13 cellular contexts compared by ENCODE assay signal in the genomic region with DNA sequence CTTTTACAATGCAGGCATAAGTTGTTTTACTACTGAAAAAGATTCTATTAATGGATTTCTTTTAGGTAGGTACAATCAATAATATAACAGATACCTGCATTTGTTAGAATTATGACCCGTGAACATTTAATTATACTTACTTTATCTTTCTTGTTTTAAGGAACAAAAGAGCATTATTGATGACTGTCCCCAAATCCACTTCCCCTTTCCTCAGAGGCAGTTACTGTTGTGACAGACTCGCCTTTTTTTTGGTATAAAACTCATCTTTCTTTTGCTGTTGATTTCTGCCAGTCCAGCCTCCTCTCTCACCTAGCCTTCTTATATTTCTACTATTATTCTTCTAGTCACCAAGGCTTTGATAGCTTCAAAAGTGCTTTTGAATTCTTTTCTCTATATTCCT. TPM values are rescaled to one million over a fixed set of nuclear protein-coding genes. Genes with fewer than 3 reads are reported as not detected.
DNase-seq lines count a peak whose midpoint lies in the region; ATAC-seq lines count a peak whose summit lies in the region.
"Had no signal": no experiment of that assay in that cellular context is flagged by ENCODE, and none has a peak within 500 bp of the region (broad histone marks: within the 10 kb centered on the region; RNA-seq: fewer than 3 reads in every experiment).

No MANE protein-coding gene starts in this region.

- peaks cover 90% of the 10 kb centered on the region for H3K4me1 Mint-ChIP-seq in activated CD4-positive, alpha-beta T cell treated with anti-CD3 and anti-CD28 coated beads for 36 hours
- H3K4me1 Mint-ChIP-seq in IgD-negative memory B cell = peaks cover 67 to 86% (median 81%) of the 10 kb centered on the region in 3 donors
- peaks cover 94% of the 10 kb centered on the region in 3 donors for H3K4me1 Mint-ChIP-seq in T-cell
- H3K4me1 Mint-ChIP-seq in naive thymus-derived CD8-positive, alpha-beta T cell = peaks cover 43 to 96% (median 93%) of the 10 kb centered on the region in 4 donors

- no peaks in the 10 kb centered on the region for H3K27me3 Mint-ChIP-seq in activated CD4-positive, alpha-beta T cell treated with anti-CD3 and anti-CD28 coated beads for 36 hours
- H3K27me3 Mint-ChIP-seq in IgD-negative memory B cell (no peaks in the 10 kb centered on the region), T-cell (no peaks in the 10 kb centered on the region)
- no peaks in the 10 kb centered on the region for H3K27me3 Mint-ChIP-seq in naive thymus-derived CD8-positive, alpha-beta T cell

- peak overlapping the region; percentile 48 for H3K27ac Mint-ChIP-seq in activated CD4-positive, alpha-beta T cell treated with anti-CD3 and anti-CD28 coated beads for 36 hours
- H3K27ac Mint-ChIP-seq in IgD-negative memory B cell (peak overlapping the region; percentile 82 to 87 (median 84)), T-cell (peak overlapping the region; percentile 33 to 57)
- peak overlapping the region; percentile 38 to 94 (median 68) for H3K27ac Mint-ChIP-seq in naive thymus-derived CD8-positive, alpha-beta T cell

- POLR2A ChIA-PET in activated CD4-positive, alpha-beta T cell treated with anti-CD3 and anti-CD28 coated beads for 36 hours (lab: Charles Lee) = interaction anchor here (0.7 kb wide), 2 partner anchors 16 to 43 kb away, joined by 3 to 7 read pairs; no protein-coding TSS in a partner anchor
- POLR2A ChIA-PET in T-cell (lab: Charles Lee) = interaction anchor here in 1 of 2 donors (0.6 kb wide), 2 partner anchors 26 to 1251 kb away, joined by 3 read pairs; no protein-coding TSS in a partner anchor
- POLR2A ChIA-PET in naive thymus-derived CD8-positive, alpha-beta T cell (lab: Charles Lee) = interaction anchor here (1.1 kb wide), 1 partner anchor 8 kb away, joined by 4 read pairs; no protein-coding TSS in a partner anchor

- intact Hi-C loops in activated CD4-positive, alpha-beta T cell treated with anti-CD3 and anti-CD28 coated beads for 36 hours (cut with DNase I, micrococcal nuclease) = loop anchor here in 1 of 2 experiments (5.0 kb wide), 1 partner anchor 65 kb away; no protein-coding TSS in a partner anchor

- peaks cover 2% of the 10 kb centered on the region for H3K9me3 Mint-ChIP-seq in activated CD4-positive, alpha-beta T cell treated with anti-CD3 and anti-CD28 coated beads for 36 hours (ENCODE audit: low read depth)
- H3K9me3 Mint-ChIP-seq in IgD-negative memory B cell (peaks cover 0 to 1% (median 0%) of the 10 kb centered on the region in 3 donors), T-cell (no peaks in the 10 kb centered on the region)
- peaks cover 0 to 1% (median 0%) of the 10 kb centered on the region in 9 donors for H3K9me3 Mint-ChIP-seq in naive thymus-derived CD8-positive, alpha-beta T cell

- H3K4me3 Mint-ChIP-seq in activated CD4-positive, alpha-beta T cell treated with anti-CD3 and anti-CD28 coated beads for 36 hours = peak overlapping the region; percentile 26
- H3K4me3 Mint-ChIP-seq in IgD-negative memory B cell = peak overlapping the region in 3 of 4 donors; percentile 43 to 87 (median 61)
- peak overlapping the region; percentile 38 to 87 (median 71) for H3K4me3 Mint-ChIP-seq in T-cell
- H3K4me3 Mint-ChIP-seq in naive thymus-derived CD8-positive, alpha-beta T cell = peak overlapping the region in 9 of 10 donors; percentile 51 to 87 (median 71)

- DNase-seq in activated CD4-positive, alpha-beta T cell treated with anti-CD3 and anti-CD28 coated beads for 36 hours = no peak
- DNase-seq in activated CD4-positive, alpha-beta T cell treated with anti-CD3 and anti-CD28 coated beads for 48 hours = no peak
- DNase-seq in T-cell (no peak), NCI-H128 (lab: John Stamatoyannopoulos, UW; ENCODE audit: unreplicated experiment) (no peak), caudate nucleus (lab: John Stamatoyannopoulos, UW) (no peak)
- no peak for DNase-seq in naive thymus-derived CD8-positive, alpha-beta T cell
- DNase-seq: activated effector memory CD4-positive, alpha-beta T cell treated with anti-CD3 and anti-CD28 coated beads, Interleukin-2, amount 50 U/mL, for 16 hours; left lung; NCI-H446; upper lobe of left lung had no signal

- peaks cover 59% of the 10 kb centered on the region for H3K36me3 Mint-ChIP-seq in activated CD4-positive, alpha-beta T cell treated with anti-CD3 and anti-CD28 coated beads for 36 hours (ENCODE audit: low read depth)
- peaks cover 4% of the 10 kb centered on the region for H3K36me3 Mint-ChIP-seq in IgD-negative memory B cell
- peaks cover 32% of the 10 kb centered on the region for H3K36me3 Mint-ChIP-seq in T-cell
- H3K36me3 Mint-ChIP-seq in naive thymus-derived CD8-positive, alpha-beta T cell = peaks cover 4 to 69% (median 15%) of the 10 kb centered on the region in 3 donors

- no peak for ATAC-seq in activated CD4-positive, alpha-beta T cell treated with anti-CD3 and anti-CD28 coated beads for 36 hours
- no peak for ATAC-seq in T-cell (replicated peaks in 1 of 4)
- ATAC-seq in naive thymus-derived CD8-positive, alpha-beta T cell = no peak
- ATAC-seq in HG03045 (IDR thresholded peaks at IDR 0.05; ENCODE audit: unreplicated experiment) = no peak
- ATAC-seq: left lung had no signal

- H3K27ac ChIP-seq in caudate nucleus (ENCODE audit: low read depth, low read length) = no peak overlapping the region
- H3K27ac ChIP-seq: cardiac muscle cell, left lung, upper lobe of left lung had no signal

- CTCF ChIA-PET in activated CD4-positive, alpha-beta T cell treated with anti-CD3 and anti-CD28 coated beads for 36 hours (lab: Charles Lee) = interaction anchor here (0.6 to 1.7 kb wide), 6 partner anchors 8 to 168 kb away, joined by 3 to 6 read pairs (median 3); no protein-coding TSS in a partner anchor
- CTCF ChIA-PET in T-cell (lab: Charles Lee) = no interaction called here

RNA-seq across cellular contexts. Expression of a gene that starts 12.1 kb away (rescaled TPM):
- total RNA-seq in activated CD4-positive, alpha-beta T cell treated with anti-CD3 and anti-CD28 coated beads for 36 hours = 100 to 1,000 TPM; 495 to 583 TPM
- polyA plus RNA-seq in IgD-negative memory B cell = 432 TPM
- total RNA-seq in T-cell = 100 to 1,000 TPM; 228 to 277 (median 255) TPM
- total RNA-seq in naive thymus-derived CD8-positive, alpha-beta T cell = 100 to 1,000 TPM; 228 to 231 TPM
- 100 to 1,000 TPM; 390 to 476 (median 471) TPM for polyA plus RNA-seq in naive thymus-derived CD8-positive, alpha-beta T cell
